ENCODE assay signal across 8 cellular contexts in genomic region chr4:153683763-153684181, GRCh38. TPM values are rescaled to one million over a fixed set of nuclear protein-coding genes. Genes with fewer than 3 reads are reported as not detected.
DNase-seq lines count a peak whose midpoint lies in the region; ATAC-seq and TF ChIP-seq lines count a peak whose summit lies in the region.

No MANE protein-coding gene starts in this region.

- no peak for ATAC-seq in activated naive CD8-positive, alpha-beta T cell treated with anti-CD3 and anti-CD28 coated beads, Interleukin-2, amount 10 ng/mL, durations not matched to agents 7 days and 5 days (ENCODE audit: low read depth)

- peaks cover 7% of the 10 kb centered on the region for H3K27me3 ChIP-seq in HAP-1 (ENCODE audit: low read depth)
- peaks cover 0 to 25% (median 9%) of the 10 kb centered on the region in 7 donors for H3K27me3 ChIP-seq in spleen (replicated peaks in 1 of 7)
- H3K27me3 ChIP-seq in BE2C, result peaks cover 12% of the 10 kb centered on the region

- peaks cover 37% of the 10 kb centered on the region for H3K27me3 Mint-ChIP-seq in activated naive CD8-positive, alpha-beta T cell treated with anti-CD3 and anti-CD28 coated beads, Interleukin-2, amount 10 ng/mL, durations not matched to agents 7 days and 5 days
- peaks cover 7 to 32% (median 9%) of the 10 kb centered on the region in 3 donors for H3K27me3 Mint-ChIP-seq in immature natural killer cell (ENCODE audit: low read depth in 3 of 3)

- no peak for DNase-seq in HAP-1 (ENCODE audit: low spot score in 2 of 2)
- DNase-seq in activated naive CD8-positive, alpha-beta T cell treated with anti-CD3 and anti-CD28 coated beads, Interleukin-2, amount 10 ng/mL, durations not matched to agents 7 days and 5 days, result no peak
- no peak for DNase-seq in immature natural killer cell
- DNase-seq in spleen, result no peak
- DNase-seq in RPMI8226, result no peak
- DNase-seq in dermis blood vessel endothelial cell, result no peak
- DNase-seq in BE2C, result no peak
- no peak for DNase-seq in DMS153 treated with DMSO at 0.1 percent for 48 hours (lab: John Stamatoyannopoulos, UW; ENCODE audit: unreplicated experiment)

- H3K4me1 Mint-ChIP-seq in activated naive CD8-positive, alpha-beta T cell treated with anti-CD3 and anti-CD28 coated beads, Interleukin-2, amount 10 ng/mL, durations not matched to agents 7 days and 5 days, result peaks cover 7% of the 10 kb centered on the region
- H3K4me1 Mint-ChIP-seq in immature natural killer cell, result peaks cover 12 to 20% of the 10 kb centered on the region in 2 donors

- TF ChIP-seq CTCF in spleen (IDR thresholded peaks at IDR 0.05 in 8 of 11, conservative IDR thresholded peaks at IDR 0.05 in 3 of 11) (no peak), BE2C (IDR thresholded peaks at IDR 0.05; ENCODE audit: low read depth, low read length) (no peak)

- no peaks in the 10 kb centered on the region for H3K36me3 Mint-ChIP-seq in activated naive CD8-positive, alpha-beta T cell treated with anti-CD3 and anti-CD28 coated beads, Interleukin-2, amount 10 ng/mL, durations not matched to agents 7 days and 5 days
- H3K36me3 Mint-ChIP-seq in immature natural killer cell, result peaks cover 0 to 9% (median 7%) of the 10 kb centered on the region in 3 donors

- POLR2A ChIA-PET in activated naive CD8-positive, alpha-beta T cell treated with anti-CD3 and anti-CD28 coated beads, Interleukin-2, amount 10 ng/mL, durations not matched to agents 7 days and 5 days (lab: Charles Lee), result no interaction called here

- H3K9me3 Mint-ChIP-seq in activated naive CD8-positive, alpha-beta T cell treated with anti-CD3 and anti-CD28 coated beads, Interleukin-2, amount 10 ng/mL, durations not matched to agents 7 days and 5 days, result peaks cover 5% of the 10 kb centered on the region
- peaks cover 4 to 9% (median 9%) of the 10 kb centered on the region in 6 donors for H3K9me3 Mint-ChIP-seq in immature natural killer cell

- H3K9me3 ChIP-seq in HAP-1, result peaks cover 2% of the 10 kb centered on the region; the same call in 1 of the 2 replicates
- H3K9me3 ChIP-seq in spleen, result peaks cover 5 to 17% (median 14%) of the 10 kb centered on the region in 8 donors
- peaks cover 3% of the 10 kb centered on the region for H3K9me3 ChIP-seq in BE2C

- TF ChIP-seq POLR2A in spleen (IDR thresholded peaks at IDR 0.05), result no peak

- H3K4me3 ChIP-seq in HAP-1 (peak overlapping the region; percentile 30), spleen (peak overlapping the region; percentile 52 to 87 (median 71)), BE2C (ENCODE audit: low read depth, low read length) (no peak overlapping the region)

- H3K27ac Mint-ChIP-seq in activated naive CD8-positive, alpha-beta T cell treated with anti-CD3 and anti-CD28 coated beads, Interleukin-2, amount 10 ng/mL, durations not matched to agents 7 days and 5 days, result no peak overlapping the region
- H3K27ac Mint-ChIP-seq in immature natural killer cell, result no peak overlapping the region

- H3K27ac ChIP-seq in spleen, result peak overlapping the region in 6 of 8 donors; percentile 76 to 95 (median 88)

- in situ Hi-C loops in HAP-1 (cut with MboI; ENCODE audit: low sequenced_read_pairs), result no loop called here

- WGBS in spleen, 5 donors, result 11 to 33% (median 15%) methylated on average over 13 to 27 of the region's 27 CpGs

- H3K36me3 ChIP-seq in HAP-1 (replicated peaks) (no peaks in the 10 kb centered on the region), spleen (peaks cover 0 to 17% (median 11%) of the 10 kb centered on the region in 6 donors), BE2C (no peaks in the 10 kb centered on the region)

- H3K4me3 Mint-ChIP-seq in activated naive CD8-positive, alpha-beta T cell treated with anti-CD3 and anti-CD28 coated beads, Interleukin-2, amount 10 ng/mL, durations not matched to agents 7 days and 5 days, result peak overlapping the region; percentile 67
- peak overlapping the region; percentile 67 to 87 (median 81) for H3K4me3 Mint-ChIP-seq in immature natural killer cell

- H3K4me1 ChIP-seq in HAP-1 (peaks cover 9% of the 10 kb centered on the region; the same call in 1 of the 2 replicates), spleen (peaks cover 0 to 29% (median 16%) of the 10 kb centered on the region in 6 donors), BE2C (no peaks in the 10 kb centered on the region)

- intact Hi-C loops in spleen (cut with DNase I; ENCODE audit: low total_unique reads), result no loop called here

RNA-seq across cellular contexts. Expression of gene TLR2, which starts 0.3 kb away (rescaled TPM):
- 1 to 10 TPM in 1 of 2 experiments, under 1 TPM in 1; 0.89 to 1.9 TPM for total RNA-seq in activated naive CD8-positive, alpha-beta T cell treated with anti-CD3 and anti-CD28 coated beads, Interleukin-2, amount 10 ng/mL, durations not matched to agents 7 days and 5 days
- polyA plus RNA-seq in immature natural killer cell (1 to 10 TPM in 2 of 3 donors, under 1 TPM in 1; 0.48 to 2.6 (median 1.5) TPM), spleen (10 to 100 TPM in 1 of 3 donors, 1 to 10 TPM in 2; 4.8 to 19.7 (median 9.5) TPM)
- total RNA-seq in spleen (100 to 1,000 TPM in 2 of 7 donors, 10 to 100 TPM in 5; 56.1 to 167 (median 74.5) TPM), dermis blood vessel endothelial cell (0.51 and 1.9 TPM in 2 replicates)
- polyA plus RNA-seq in BE2C (2012; ENCODE audit: insufficient read depth, insufficient read length, low read depth), result not detected

Comparison
In these comparisons a context has a peak if more than half of its experiments do, and no peak if none do; other contexts are left out.
1. RNA of gene TLR2, which starts 0.3 kb away (total RNA-seq): 56.1 to 167 TPM in spleen; 0.89 to 1.9 TPM in activated naive CD8-positive, alpha-beta T cell treated with anti-CD3 and anti-CD28 coated beads, Interleukin-2, amount 10 ng/mL, durations not matched to agents 7 days and 5 days and 0.51 to 1.9 TPM in dermis blood vessel endothelial cell; every median in the first group is over 10 times any median in the second.